11 cellular contexts compared by ENCODE assay signal in genomic region chr14:104660597-104660996, GRCh38.
DNase-seq lines count a peak whose midpoint lies in the region; ATAC-seq lines count a peak whose summit lies in the region.
"Had no signal": no experiment of that assay in that cellular context is flagged by ENCODE, and none has a peak within 500 bp of the region (broad histone marks: within the 10 kb centered on the region; RNA-seq: fewer than 3 reads in every experiment).

No MANE protein-coding gene starts in this region.

- DNase-seq in SIG-M5 treated with dmso at 0.1 percent for 504 hours (lab: John Stamatoyannopoulos, UW; ENCODE audit: unreplicated experiment) (peak; percentile 35), SIG-M5 (lab: John Stamatoyannopoulos, UW) (no peak), NOMO-1 treated with dmso at 0.1 percent for 144 hours (lab: John Stamatoyannopoulos, UW; ENCODE audit: unreplicated experiment) (peak; percentile 57), activated gamma-delta T cell treated with Interleukin-2 at 50 U/mL for 16 hours (no peak), GF-D8 (lab: John Stamatoyannopoulos, UW) (no peak), NCI-H1930 (lab: John Stamatoyannopoulos, UW) (no peak)
- DNase-seq: activated CD4-positive, alpha-beta T cell treated with anti-CD3 and anti-CD28 coated beads for 1 hour; activated gamma-delta T cell; left cardiac atrium had no signal

- H3K4me3 Mint-ChIP-seq in stimulated activated memory B cell treated with anti-CD40 and anti-IgM and Interleukin-4, amounts not matched to agents 10 μg/mL and 1 μg/mL and 100 μg/mL, for 72 hours: peak overlapping the region; percentile 73

- no peaks in the 10 kb centered on the region for H3K27me3 Mint-ChIP-seq in stimulated activated memory B cell treated with anti-CD40 and anti-IgM and Interleukin-4, amounts not matched to agents 10 μg/mL and 1 μg/mL and 100 μg/mL, for 72 hours

- H3K4me1 Mint-ChIP-seq in stimulated activated memory B cell treated with anti-CD40 and anti-IgM and Interleukin-4, amounts not matched to agents 10 μg/mL and 1 μg/mL and 100 μg/mL, for 72 hours: peaks cover 90% of the 10 kb centered on the region

- peaks cover 5% of the 10 kb centered on the region for H3K9me3 Mint-ChIP-seq in stimulated activated memory B cell treated with anti-CD40 and anti-IgM and Interleukin-4, amounts not matched to agents 10 μg/mL and 1 μg/mL and 100 μg/mL, for 72 hours

- H3K36me3 Mint-ChIP-seq in stimulated activated memory B cell treated with anti-CD40 and anti-IgM and Interleukin-4, amounts not matched to agents 10 μg/mL and 1 μg/mL and 100 μg/mL, for 72 hours: peaks cover 7% of the 10 kb centered on the region

- peak; percentile 41 for ATAC-seq in HG02642 (IDR thresholded peaks at IDR 0.05; ENCODE audit: poor library complexity, unreplicated experiment)
- ATAC-seq in stimulated activated memory B cell treated with anti-CD40 and anti-IgM and Interleukin-4, amounts not matched to agents 10 μg/mL and 1 μg/mL and 100 μg/mL, for 72 hours: peak; percentile 76

- peak overlapping the region; percentile 95 for H3K27ac Mint-ChIP-seq in stimulated activated memory B cell treated with anti-CD40 and anti-IgM and Interleukin-4, amounts not matched to agents 10 μg/mL and 1 μg/mL and 100 μg/mL, for 72 hours

Comparison
In these comparisons a context has a peak if more than half of its experiments do, and no peak if none do; other contexts are left out.
1. DNase-seq: peak in SIG-M5 treated with dmso at 0.1 percent for 504 hours (single experiment) and NOMO-1 treated with dmso at 0.1 percent for 144 hours (single experiment); none in SIG-M5 (single experiment), activated gamma-delta T cell treated with Interleukin-2 at 50 U/mL for 16 hours (single experiment), GF-D8 (single experiment) and NCI-H1930 (0 of 2).